ENCODE assay signal across 8 cellular contexts in the genomic region with DNA sequence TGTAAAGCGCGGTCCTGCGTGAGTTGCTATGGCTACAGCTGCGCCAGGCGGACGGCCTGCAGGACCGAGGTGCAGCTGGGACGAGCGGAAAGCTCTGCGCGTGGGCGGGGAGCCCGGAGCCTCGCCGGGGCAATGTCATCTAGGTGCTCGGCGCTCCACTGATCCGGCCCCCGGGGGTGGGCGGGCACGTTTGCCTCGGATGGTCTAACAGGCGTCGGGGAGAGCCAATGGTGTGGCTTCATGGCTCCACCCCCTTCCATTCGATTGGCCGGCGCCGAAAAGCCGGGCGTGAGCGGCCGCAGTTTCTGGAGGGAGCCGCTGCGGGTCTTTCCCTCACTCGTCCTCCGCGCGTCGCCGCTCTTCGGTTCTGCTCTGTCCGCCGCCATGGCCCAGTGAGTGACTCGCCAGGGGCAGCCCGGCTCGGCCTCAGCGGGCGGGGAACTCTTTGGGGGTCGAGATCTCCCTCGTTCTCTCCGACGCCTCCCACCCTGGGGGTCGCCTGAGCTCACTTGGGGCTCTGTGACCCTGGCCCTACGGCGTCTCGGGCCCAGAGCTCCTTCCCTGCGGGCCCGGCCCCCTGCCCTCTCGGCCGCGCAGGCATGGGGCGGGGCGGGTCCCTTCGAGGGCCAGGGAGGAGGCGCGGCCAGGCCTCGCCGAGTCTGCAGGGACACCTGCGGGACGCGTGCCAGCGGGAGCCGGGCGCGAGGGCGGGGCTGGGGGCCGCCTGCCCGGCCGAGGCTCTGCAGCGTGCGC. TPM values are rescaled to one million over a fixed set of nuclear protein-coding genes. Genes with fewer than 3 reads are reported as not detected.
DNase-seq lines count a peak whose midpoint lies in the region; ATAC-seq and TF ChIP-seq lines count a peak whose summit lies in the region.

A gene (plus strand): TSS at position 331 of the 753 bp plus-strand sequence. CDS start 54 bp downstream, at position 385.

- H3F3A ChIP-seq in GM23248 (ENCODE audit: insufficient read depth) = peaks cover 27% of the 10 kb centered on the region

- in situ Hi-C loops in GM23248 (cut with MboI) = no loop called here

- peaks cover 10 to 30% (median 25%) of the 10 kb centered on the region in 7 donors for H3K4me1 Mint-ChIP-seq in naive thymus-derived CD4-positive, alpha-beta T cell
- peaks cover 7 to 30% of the 10 kb centered on the region in 2 donors for H3K4me1 Mint-ChIP-seq in stimulated activated naive B cell treated with anti-CD40 and anti-IgM and Interleukin-4, amounts not matched to agents 10 μg/mL and 1 μg/mL and 100 μg/mL, for 72 hours

- peaks cover 0 to 4% (median 0%) of the 10 kb centered on the region in 11 donors for H3K9me3 Mint-ChIP-seq in naive thymus-derived CD4-positive, alpha-beta T cell
- peaks cover 0 to 3% of the 10 kb centered on the region in 2 donors for H3K9me3 Mint-ChIP-seq in stimulated activated naive B cell treated with anti-CD40 and anti-IgM and Interleukin-4, amounts not matched to agents 10 μg/mL and 1 μg/mL and 100 μg/mL, for 72 hours

- H3K36me3 Mint-ChIP-seq in naive thymus-derived CD4-positive, alpha-beta T cell = peaks cover 4 to 9% (median 8%) of the 10 kb centered on the region in 5 donors
- H3K36me3 Mint-ChIP-seq in stimulated activated naive B cell treated with anti-CD40 and anti-IgM and Interleukin-4, amounts not matched to agents 10 μg/mL and 1 μg/mL and 100 μg/mL, for 72 hours = peaks cover 16 to 33% of the 10 kb centered on the region in 2 donors

- no peak for TF ChIP-seq CTCF in DND-41 (IDR thresholded peaks at IDR 0.05; ENCODE audit: borderline replicate concordance, extremely low read depth, low read length, poor library complexity, severe bottlenecking)

- H3K36me3 ChIP-seq in DND-41 (ENCODE audit: insufficient read depth, low read length) = peaks cover 35% of the 10 kb centered on the region
- no peaks in the 10 kb centered on the region for H3K36me3 ChIP-seq in GM23248 (ENCODE audit: low read depth)
- peaks cover 0 to 16% (median 0%) of the 10 kb centered on the region in 3 experiments for H3K36me3 ChIP-seq in naive thymus-derived CD4-positive, alpha-beta T cell (ENCODE audit: control insufficient read depth in 2 of 3, insufficient read depth in 3 of 3, low read length in 3 of 3)

- peaks cover 32% of the 10 kb centered on the region for H3K79me2 ChIP-seq in DND-41 (ENCODE audit: insufficient read depth, low read length)
- peaks cover 24% of the 10 kb centered on the region for H3K79me2 ChIP-seq in GM23248 (ENCODE audit: insufficient read depth)

- H3K4me1 ChIP-seq in DND-41 (ENCODE audit: insufficient read depth, low read length) (peaks cover 39% of the 10 kb centered on the region), GM23248 (ENCODE audit: insufficient read depth) (peaks cover 36% of the 10 kb centered on the region)
- peaks cover 4 to 7% of the 10 kb centered on the region in 2 donors for H3K4me1 ChIP-seq in naive thymus-derived CD4-positive, alpha-beta T cell (ENCODE audit: control insufficient read depth in 2 of 2, insufficient read depth in 2 of 2, low read length in 2 of 2)

- 1% methylated on average over 50 to 60 of the region's 81 CpGs for WGBS in GM23248 (ENCODE audit: low coverage in 1 of 2, low lambda C conversion rate in 2 of 2, missing lambda C conversion rate in 2 of 2), 2 experiments

- H3K4me2 ChIP-seq in DND-41 (ENCODE audit: insufficient read depth, low read length) (peak within 1 kb of the TSS; percentile 84), GM23248 (ENCODE audit: unreplicated experiment) (peak within 1 kb of the TSS; percentile 93)

- DNase-seq in DND-41 (peak; percentile 98), GM23248 (peak; percentile 100), Kasumi-1 (lab: John Stamatoyannopoulos, UW) (peak; percentile 97 to 98), RPMI7951 (ENCODE audit: low read depth) (peak; percentile 98), fibroblast of gingiva (ENCODE audit: low read depth) (peak; percentile 99)
- peak; percentile 94 to 96 for DNase-seq in activated T-helper 1 cell treated with anti-CD3 and anti-CD28 coated beads, Interleukin-2, amount 50 U/mL, for 16 hours (ENCODE audit: low read depth in 1 of 2, low spot score in 1 of 2)
- DNase-seq in naive thymus-derived CD4-positive, alpha-beta T cell = peak; percentile 87 to 98 (median 94)
- peak; percentile 99 for DNase-seq in stimulated activated naive B cell treated with anti-CD40 and anti-IgM and Interleukin-4, amounts not matched to agents 10 μg/mL and 1 μg/mL and 100 μg/mL, for 72 hours

- no peaks in the 10 kb centered on the region for H3K27me3 Mint-ChIP-seq in naive thymus-derived CD4-positive, alpha-beta T cell
- H3K27me3 Mint-ChIP-seq in stimulated activated naive B cell treated with anti-CD40 and anti-IgM and Interleukin-4, amounts not matched to agents 10 μg/mL and 1 μg/mL and 100 μg/mL, for 72 hours = no peaks in the 10 kb centered on the region

- no peaks in the 10 kb centered on the region for H3K9me2 ChIP-seq in GM23248 (ENCODE audit: insufficient read depth)

- H3K27ac ChIP-seq in DND-41 (ENCODE audit: low read length) (peak within 1 kb of the TSS; percentile 75), GM23248 (peak within 1 kb of the TSS; percentile 57)
- peak within 1 kb of the TSS; percentile 86 for H3K27ac ChIP-seq in naive thymus-derived CD4-positive, alpha-beta T cell (ENCODE audit: low read depth, low read length)

- peak; percentile 94 for ATAC-seq in DND-41 (ENCODE audit: insufficient read depth, low read depth)
- peak; percentile 99 for ATAC-seq in naive thymus-derived CD4-positive, alpha-beta T cell
- ATAC-seq in stimulated activated naive B cell treated with anti-CD40 and anti-IgM and Interleukin-4, amounts not matched to agents 10 μg/mL and 1 μg/mL and 100 μg/mL, for 72 hours (replicated peaks) = peak; percentile 96

- peak within 1 kb of the TSS; percentile 67 to 82; a peak in 3 of 4 replicates for H3K4me3 ChIP-seq in DND-41 (ENCODE audit: low read depth in 1 of 2, low read length in 2 of 2)
- peak within 1 kb of the TSS; percentile 83 for H3K4me3 ChIP-seq in GM23248
- peak within 1 kb of the TSS; percentile 95 for H3K4me3 ChIP-seq in naive thymus-derived CD4-positive, alpha-beta T cell (ENCODE audit: low read length)

- peak within 1 kb of the TSS; percentile 92 for H2AFZ ChIP-seq in DND-41 (ENCODE audit: low read depth, low read length)
- peak within 1 kb of the TSS; percentile 95 for H2AFZ ChIP-seq in GM23248

- no peaks in the 10 kb centered on the region for H3K9me3 ChIP-seq in DND-41 (ENCODE audit: insufficient read depth, low read length, severe bottlenecking)
- no peaks in the 10 kb centered on the region for H3K9me3 ChIP-seq in GM23248 (ENCODE audit: low read depth)
- no peaks in the 10 kb centered on the region for H3K9me3 ChIP-seq in naive thymus-derived CD4-positive, alpha-beta T cell (ENCODE audit: control insufficient read depth in 2 of 3, low read length in 3 of 3)

- peak within 1 kb of the TSS; percentile 63 to 94 (median 82) for H3K27ac Mint-ChIP-seq in naive thymus-derived CD4-positive, alpha-beta T cell
- H3K27ac Mint-ChIP-seq in stimulated activated naive B cell treated with anti-CD40 and anti-IgM and Interleukin-4, amounts not matched to agents 10 μg/mL and 1 μg/mL and 100 μg/mL, for 72 hours = peak within 1 kb of the TSS; percentile 93

- H4K20me1 ChIP-seq in DND-41 (ENCODE audit: insufficient read depth, low read length) = peaks cover 23% of the 10 kb centered on the region
- H4K20me1 ChIP-seq in GM23248 (ENCODE audit: insufficient read depth) = no peaks in the 10 kb centered on the region

- POLR2A ChIA-PET in naive thymus-derived CD4-positive, alpha-beta T cell (lab: Charles Lee) = interaction anchor here (0.6 to 1.6 kb wide), 7 partner anchors 11 to 712 kb away, joined by 3 to 5 read pairs (median 3); a partner anchor contains a TSS

- peak within 1 kb of the TSS; percentile 67 for H3K9ac ChIP-seq in DND-41 (ENCODE audit: low read depth, low read length)
- peak within 1 kb of the TSS; percentile 80 for H3K9ac ChIP-seq in GM23248

- intact Hi-C loops in naive thymus-derived CD4-positive, alpha-beta T cell (cut with micrococcal nuclease) = loop anchor here (1.0 to 2.0 kb wide), 13 partner anchors 11 to 970 kb away; a partner anchor contains a TSS

- no peaks in the 10 kb centered on the region for H3K27me3 ChIP-seq in DND-41 (ENCODE audit: insufficient read depth, low read length, poor library complexity)
- H3K27me3 ChIP-seq in GM23248 (replicated peaks; ENCODE audit: insufficient read depth) = no peaks in the 10 kb centered on the region
- no peaks in the 10 kb centered on the region for H3K27me3 ChIP-seq in naive thymus-derived CD4-positive, alpha-beta T cell (ENCODE audit: control insufficient read depth in 2 of 2, insufficient read depth in 2 of 2, low read length in 2 of 2)

- peak within 1 kb of the TSS; percentile 87 to 97 (median 96) for H3K4me3 Mint-ChIP-seq in naive thymus-derived CD4-positive, alpha-beta T cell
- peak within 1 kb of the TSS; percentile 88 to 94 for H3K4me3 Mint-ChIP-seq in stimulated activated naive B cell treated with anti-CD40 and anti-IgM and Interleukin-4, amounts not matched to agents 10 μg/mL and 1 μg/mL and 100 μg/mL, for 72 hours

- CTCF ChIA-PET in naive thymus-derived CD4-positive, alpha-beta T cell (lab: Charles Lee) = no interaction called here

RNA-seq across cellular contexts. Expression of the gene that starts here (rescaled TPM):
- total RNA-seq in GM23248 (2014; rRNA removed; shearing (Covaris generic)) = 51.7 and 59.1 TPM in 2 replicates
- 61.4 and 64.4 TPM in 2 replicates for polyA plus RNA-seq in GM23248 (2016; fragmentation: Nextera tagmentation; extraction: Ambion mirVana)
- total RNA-seq in RPMI7951 (2014; rRNA removed; shearing (Covaris generic)) = 68.9 and 79.9 TPM in 2 replicates
- total RNA-seq in naive thymus-derived CD4-positive, alpha-beta T cell = 100 to 1,000 TPM in 1 of 5 experiments, 10 to 100 TPM in 4; 42.0 to 110 (median 48.5) TPM
- polyA plus RNA-seq in naive thymus-derived CD4-positive, alpha-beta T cell = 10 to 100 TPM; 45.8 to 47.0 TPM

Comparison
In these comparisons a context has a peak if more than half of its experiments do, and no peak if none do; other contexts are left out.
1. Peak in every context shown above with its lines: DNase-seq, ATAC-seq, H3K4me3 ChIP-seq and H3K27ac ChIP-seq.